Comparison of ENCODE assay signal across 15 cellular contexts in the genomic region with DNA sequence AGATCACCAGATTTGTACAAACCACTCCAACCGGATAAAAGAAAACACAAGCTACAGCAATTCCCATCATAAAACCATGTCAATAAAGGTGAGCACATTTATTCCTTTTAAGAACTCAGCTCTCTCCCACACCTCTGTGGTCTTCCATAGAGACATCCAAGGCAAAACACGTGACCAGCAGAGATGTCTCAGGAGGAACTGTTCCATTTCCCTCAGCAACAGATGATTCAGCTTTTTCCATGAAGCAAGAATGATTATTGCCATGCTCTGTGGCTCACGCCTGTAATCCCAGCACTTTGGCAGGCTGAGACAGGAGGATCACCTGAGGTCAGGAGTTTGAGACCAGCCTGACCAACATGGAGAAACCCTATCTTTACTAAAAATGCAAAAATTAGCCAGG. TPM values are rescaled to one million over a fixed set of nuclear protein-coding genes. Genes with fewer than 3 reads are reported as not detected.
DNase-seq lines count a peak whose midpoint lies in the region; ATAC-seq and TF ChIP-seq lines count a peak whose summit lies in the region.
"Had no signal": no experiment of that assay in that cellular context is flagged by ENCODE, and none has a peak within 500 bp of the region (broad histone marks: within the 10 kb centered on the region; RNA-seq: fewer than 3 reads in every experiment).

No MANE protein-coding gene starts in this region.

- no peak for TF ChIP-seq RAD21 in IMR-90 (IDR thresholded peaks at IDR 0.05; ENCODE audit: low read length)

- no peak for DNase-seq in IMR-90
- peak; percentile 3 for DNase-seq in RPMI7951 (ENCODE audit: low read depth)
- DNase-seq in central memory CD8-positive, alpha-beta T cell (ENCODE audit: low spot score in 2 of 2) = no peak
- DNase-seq in hepatocyte (ENCODE audit: low spot score) = peak; percentile 20
- no peak for DNase-seq in Calu3
- DNase-seq in D341Med (ENCODE audit: low spot score) = no peak
- no peak for DNase-seq in head of caudate nucleus
- no peak for DNase-seq in A172 (ENCODE audit: low spot score)
- DNase-seq: DMS153, NCI-H1092, NCI-H446, Right ventricle myocardium superior had no signal

- H3K9me2 ChIP-seq in hepatocyte (replicated peaks; ENCODE audit: insufficient read depth) = no peaks in the 10 kb centered on the region

- dilution Hi-C loops in IMR-90 (cut with HindIII; ENCODE audit: low sequenced_read_pairs, unreplicated experiment) = no loop called here

- H3K4me2 ChIP-seq in IMR-90 (ENCODE audit: low read depth, low read length) (no peak overlapping the region), hepatocyte (no peak overlapping the region)
- H3K4me2 ChIP-seq: BLaER1 treated with 17β-estradiol and CSF1 and Interleukin-3, amounts not matched to agents 10 nM and 100 nM had no signal

- no peaks in the 10 kb centered on the region for H3K79me2 ChIP-seq in hepatocyte

- peaks cover 4% of the 10 kb centered on the region for H3K36me3 Mint-ChIP-seq in central memory CD8-positive, alpha-beta T cell (ENCODE audit: insufficient read depth)
- H3K36me3 Mint-ChIP-seq in Calu3 (ENCODE audit: insufficient read depth, unreplicated experiment) = no peaks in the 10 kb centered on the region
- H3K36me3 Mint-ChIP-seq: IgD-negative memory B cell had no signal

- no peak overlapping the region for H3K4me3 Mint-ChIP-seq in central memory CD8-positive, alpha-beta T cell
- H3K4me3 Mint-ChIP-seq in Calu3 (ENCODE audit: low read depth, unreplicated experiment) = no peak overlapping the region
- H3K4me3 Mint-ChIP-seq: IgD-negative memory B cell had no signal

- no peak overlapping the region for H3K4ac ChIP-seq in IMR-90 (ENCODE audit: low read depth, low read length)

- no peaks in the 10 kb centered on the region for H3K36me3 ChIP-seq in IMR-90 (ENCODE audit: control insufficient read depth, insufficient read depth, low read length)
- H3K36me3 ChIP-seq in hepatocyte (replicated peaks; ENCODE audit: insufficient read depth, low read depth) = no peaks in the 10 kb centered on the region
- H3K36me3 ChIP-seq: BLaER1 treated with 17β-estradiol and CSF1 and Interleukin-3, amounts not matched to agents 10 nM and 100 nM had no signal

- H2BK120ac ChIP-seq in IMR-90 (ENCODE audit: low read depth, low read length) = no peak overlapping the region

- H4K20me1 ChIP-seq in IMR-90 (ENCODE audit: insufficient read depth, low read length) (no peaks in the 10 kb centered on the region), hepatocyte (ENCODE audit: insufficient read depth, poor library complexity, severe bottlenecking) (no peaks in the 10 kb centered on the region)
- H4K20me1 ChIP-seq: BLaER1 treated with 17β-estradiol and CSF1 and Interleukin-3, amounts not matched to agents 10 nM and 100 nM had no signal

- H4K5ac ChIP-seq in IMR-90 (ENCODE audit: low read depth, low read length) = no peak overlapping the region

- H2AFZ ChIP-seq in IMR-90 (replicated peaks; ENCODE audit: low read length, poor library complexity) = no peak overlapping the region
- H2AFZ ChIP-seq in hepatocyte = no peak overlapping the region

- no peak overlapping the region for H2BK20ac ChIP-seq in IMR-90 (ENCODE audit: low read depth, low read length)

- H3K27ac ChIP-seq in IMR-90 (ENCODE audit: insufficient read depth, low read length) (no peak overlapping the region), hepatocyte (no peak overlapping the region)
- H3K27ac ChIP-seq: BLaER1 treated with 17β-estradiol and CSF1 and Interleukin-3, amounts not matched to agents 10 nM and 100 nM had no signal

- no peaks in the 10 kb centered on the region for H3K4me1 ChIP-seq in IMR-90 (ENCODE audit: control insufficient read depth, insufficient read depth, low read length)
- H3K4me1 ChIP-seq in hepatocyte (ENCODE audit: insufficient read depth) = peaks cover 11% of the 10 kb centered on the region

- H3K9ac ChIP-seq in IMR-90 (ENCODE audit: low read depth, low read length) = no peak overlapping the region
- H3K9ac ChIP-seq: BLaER1 treated with 17β-estradiol and CSF1 and Interleukin-3, amounts not matched to agents 10 nM and 100 nM had no signal

- H3K9me1 ChIP-seq in IMR-90 (ENCODE audit: insufficient read depth, low read length) = no peaks in the 10 kb centered on the region

- no peak overlapping the region for H4K8ac ChIP-seq in IMR-90 (ENCODE audit: low read depth in 2 of 2, low read length in 2 of 2)

- H3K4me1 Mint-ChIP-seq in central memory CD8-positive, alpha-beta T cell = peaks cover 38% of the 10 kb centered on the region
- no peaks in the 10 kb centered on the region for H3K4me1 Mint-ChIP-seq in Calu3 (ENCODE audit: low read depth, unreplicated experiment)

- H3K18ac ChIP-seq in IMR-90 (ENCODE audit: low read depth, low read length) = no peak overlapping the region

- no peak for ATAC-seq in IMR-90 (ENCODE audit: low read depth)
- no peak for ATAC-seq in central memory CD8-positive, alpha-beta T cell (replicated peaks; ENCODE audit: extremely low read depth, poor library complexity, severe bottlenecking)
- ATAC-seq: HCT116 had no signal

- H3K56ac ChIP-seq in IMR-90 (ENCODE audit: extremely low read depth, insufficient read depth, low read length) = no peak overlapping the region

- in situ Hi-C loops in IMR-90 (cut with MboI; ENCODE audit: low sequenced_read_pairs) = no loop called here

- H3K9me3 ChIP-seq in IMR-90 (ENCODE audit: control insufficient read depth, insufficient read depth, low read length) = no peaks in the 10 kb centered on the region
- H3K9me3 ChIP-seq in hepatocyte (ENCODE audit: low read depth) = no peaks in the 10 kb centered on the region

- peak overlapping the region; percentile 94 for H3K27ac Mint-ChIP-seq in central memory CD8-positive, alpha-beta T cell (ENCODE audit: low read depth)
- H3K27ac Mint-ChIP-seq in Calu3 (ENCODE audit: unreplicated experiment) = no peak overlapping the region
- H3K27ac Mint-ChIP-seq: IgD-negative memory B cell had no signal

- POLR2A ChIA-PET in IMR-90 (lab: Charles Lee; ENCODE audit: unreplicated experiment) = no interaction called here

- no peaks in the 10 kb centered on the region for H3K9me3 Mint-ChIP-seq in central memory CD8-positive, alpha-beta T cell
- no peaks in the 10 kb centered on the region for H3K9me3 Mint-ChIP-seq in Calu3 (ENCODE audit: low read depth, unreplicated experiment)

- CTCF ChIA-PET in IMR-90 (lab: Yijun Ruan, JAX) (no interaction called here), Calu3 (lab: Charles Lee) (no interaction called here)

- no peak overlapping the region for H2BK15ac ChIP-seq in IMR-90 (ENCODE audit: low read depth, low read length)

- H2BK5ac ChIP-seq in IMR-90 (ENCODE audit: low read depth, low read length, poor library complexity, severe bottlenecking) = no peak overlapping the region

- H3K4me3 ChIP-seq in IMR-90 (ENCODE audit: insufficient read depth, low read depth, low read length) (no peak overlapping the region), hepatocyte (no peak overlapping the region)
- H3K4me3 ChIP-seq: BLaER1 treated with 17β-estradiol and CSF1 and Interleukin-3, amounts not matched to agents 10 nM and 100 nM had no signal

- H4K91ac ChIP-seq in IMR-90 (ENCODE audit: insufficient read depth, low read depth, low read length) = no peak overlapping the region

- H3K23ac ChIP-seq in IMR-90 (ENCODE audit: low read depth, low read length) = no peak overlapping the region

- H2AK9ac ChIP-seq in IMR-90 (replicated peaks; ENCODE audit: low read depth, low read length, poor library complexity) = no peak overlapping the region

- TF ChIP-seq CTCF in IMR-90 (conservative IDR thresholded peaks at IDR 0.05; ENCODE audit: low read depth, low read length) (no peak), hepatocyte (IDR thresholded peaks at IDR 0.05; ENCODE audit: poor library complexity) (no peak), Calu3 (IDR thresholded peaks at IDR 0.05; ENCODE audit: unreplicated experiment) (no peak)

- H3K27me3 ChIP-seq in IMR-90 (ENCODE audit: control insufficient read depth, insufficient read depth, low read length) (peaks cover 18% of the 10 kb centered on the region), hepatocyte (peaks cover 2% of the 10 kb centered on the region)
- H3K27me3 ChIP-seq: BLaER1 treated with 17β-estradiol and CSF1 and Interleukin-3, amounts not matched to agents 10 nM and 100 nM had no signal

- intact Hi-C loops in IMR-90 (cut with micrococcal nuclease) = loop anchor here (10.0 kb wide), 1 partner anchor 125 kb away; no protein-coding TSS in a partner anchor
- intact Hi-C loops in Calu3 (cut with micrococcal nuclease; ENCODE audit: unreplicated experiment) = no loop called here
- intact Hi-C loops in head of caudate nucleus (cut with DNase I) = no loop called here

- H3K79me1 ChIP-seq in IMR-90 (ENCODE audit: low read depth in 1 of 2, low read length in 2 of 2) = no peaks in the 10 kb centered on the region

- H2AK5ac ChIP-seq in IMR-90 (ENCODE audit: low read depth, low read length) = no peak overlapping the region

- no TSS peak for BruUV-seq in IMR-90 (replicated peaks; lab: Mats Ljungman, UMichigan)
- BruUV-seq in Calu3 (replicated peaks; lab: Mats Ljungman, UMichigan) = no TSS peak

- no peak overlapping the region for H3K14ac ChIP-seq in IMR-90 (replicated peaks; ENCODE audit: low read depth, low read length)

- no peaks in the 10 kb centered on the region for H3K27me3 Mint-ChIP-seq in central memory CD8-positive, alpha-beta T cell
- H3K27me3 Mint-ChIP-seq in Calu3 (ENCODE audit: unreplicated experiment) = peaks cover 28% of the 10 kb centered on the region

- 100% methylated on average over 1 of the region's 3 CpGs; no CpG with 5 or more reads in 1 of the 2 experiments for WGBS in IMR-90 (ENCODE audit: extremely low coverage in 2 of 2, insufficient read length in 1 of 2), 2 experiments
- 78% methylated on average over 3 of the region's 3 CpGs for WGBS in hepatocyte (ENCODE audit: low lambda C conversion rate, missing lambda C conversion rate)

- no peak for TF ChIP-seq POLR2A in IMR-90 (IDR thresholded peaks at IDR 0.05; ENCODE audit: low read depth, low read length)

TF ChIP-seq in IMR-90, 13 proteins besides CTCF, POLR2A, EP300 and RAD21 (continues in another document):
- no peak for TF ChIP-seq FOS (IDR thresholded peaks at IDR 0.05; ENCODE audit: low read depth, low read length)

RNA-seq across cellular contexts. Expression of gene GZMK, which starts 15.8 kb away (rescaled TPM):
- total RNA-seq in IMR-90 (2012; rRNA removed) = not detected in 2 replicates
- polyA plus RNA-seq in IMR-90 (2012; rRNA removed) = not detected in 2 replicates
- not detected in 2 replicates for polyA plus RNA-seq in IMR-90 (2012; cell fraction: cytosol; rRNA removed)
- not detected in 2 replicates for polyA plus RNA-seq in IMR-90 (2012; cell fraction: nucleus; rRNA removed; ENCODE audit: low replicate concordance)
- total RNA-seq in RPMI7951 (2014; rRNA removed; shearing (Covaris generic)) = not detected in 2 replicates
- total RNA-seq in hepatocyte = not detected in 2 replicates
- not detected in 2 replicates for polyA plus RNA-seq in hepatocyte
- not detected in 2 replicates for total RNA-seq in Calu3 (2022)
- total RNA-seq in A172 (2014; rRNA removed; shearing (Covaris generic)) = not detected in 2 replicates

RNA-seq across cellular contexts. Expression of gene ESM1, which starts 54.5 kb away (rescaled TPM):
- total RNA-seq in IMR-90 (2012; rRNA removed) (8.9 and 10.2 TPM in 2 replicates), hepatocyte (2.2 and 2.6 TPM in 2 replicates), Calu3 (2022) (not detected in 2 replicates)
- polyA plus RNA-seq in IMR-90 (2012; rRNA removed) (5.6 and 7.1 TPM in 2 replicates), hepatocyte (0.16 and 1.5 TPM in 2 replicates)
- polyA plus RNA-seq in IMR-90 (2012; cell fraction: cytosol; rRNA removed) = 2.3 and 4.2 TPM in 2 replicates
- 0.29 and 1.0 TPM in 2 replicates for polyA plus RNA-seq in IMR-90 (2012; cell fraction: nucleus; rRNA removed; ENCODE audit: low replicate concordance)
- 0.12 TPM in 1 of 2 replicates, not detected in the other for total RNA-seq in RPMI7951 (2014; rRNA removed; shearing (Covaris generic))
- total RNA-seq in A172 (2014; rRNA removed; shearing (Covaris generic)) = 1.4 and 2.5 TPM in 2 replicates
- total RNA-seq: Right ventricle myocardium superior had no signal

Comparison
In these comparisons a context has a peak if more than half of its experiments do, and no peak if none do; other contexts are left out.
1. DNase-seq: peak in RPMI7951 (single experiment) and hepatocyte (single experiment); none in IMR-90 (single experiment), central memory CD8-positive, alpha-beta T cell (0 of 2), Calu3 (single experiment), D341Med (single experiment), head of caudate nucleus (0 of 42) and A172 (single experiment).